ENCODE assay signal across 1 cellular context in the genomic region with DNA sequence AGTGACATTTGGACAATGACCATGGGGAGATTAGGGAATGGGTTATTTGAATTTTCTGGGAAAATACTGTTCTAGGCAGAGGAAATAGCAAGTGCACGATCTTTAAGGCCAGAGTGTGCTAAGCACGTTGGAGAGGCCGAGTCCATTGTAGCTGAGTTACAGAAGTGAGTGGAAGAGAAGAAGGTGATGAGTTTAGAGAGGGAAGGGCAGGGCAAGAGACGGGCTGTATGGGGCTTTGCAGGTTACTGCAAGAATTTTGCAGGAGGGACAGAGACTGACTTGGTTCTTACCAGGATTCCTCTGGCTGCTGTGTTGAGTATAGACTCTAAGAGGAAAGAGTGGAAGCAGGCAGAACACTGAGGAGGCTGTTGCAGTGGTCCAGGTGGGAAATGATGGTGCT.
TF ChIP-seq lines count a peak whose summit lies in the region.

No MANE protein-coding gene starts in this region.

TF ChIP-seq in GM23338, 12 proteins besides CTCF, POLR2A, EP300 and RAD21 (continued from another document):
- TF ChIP-seq, protein P1, sequence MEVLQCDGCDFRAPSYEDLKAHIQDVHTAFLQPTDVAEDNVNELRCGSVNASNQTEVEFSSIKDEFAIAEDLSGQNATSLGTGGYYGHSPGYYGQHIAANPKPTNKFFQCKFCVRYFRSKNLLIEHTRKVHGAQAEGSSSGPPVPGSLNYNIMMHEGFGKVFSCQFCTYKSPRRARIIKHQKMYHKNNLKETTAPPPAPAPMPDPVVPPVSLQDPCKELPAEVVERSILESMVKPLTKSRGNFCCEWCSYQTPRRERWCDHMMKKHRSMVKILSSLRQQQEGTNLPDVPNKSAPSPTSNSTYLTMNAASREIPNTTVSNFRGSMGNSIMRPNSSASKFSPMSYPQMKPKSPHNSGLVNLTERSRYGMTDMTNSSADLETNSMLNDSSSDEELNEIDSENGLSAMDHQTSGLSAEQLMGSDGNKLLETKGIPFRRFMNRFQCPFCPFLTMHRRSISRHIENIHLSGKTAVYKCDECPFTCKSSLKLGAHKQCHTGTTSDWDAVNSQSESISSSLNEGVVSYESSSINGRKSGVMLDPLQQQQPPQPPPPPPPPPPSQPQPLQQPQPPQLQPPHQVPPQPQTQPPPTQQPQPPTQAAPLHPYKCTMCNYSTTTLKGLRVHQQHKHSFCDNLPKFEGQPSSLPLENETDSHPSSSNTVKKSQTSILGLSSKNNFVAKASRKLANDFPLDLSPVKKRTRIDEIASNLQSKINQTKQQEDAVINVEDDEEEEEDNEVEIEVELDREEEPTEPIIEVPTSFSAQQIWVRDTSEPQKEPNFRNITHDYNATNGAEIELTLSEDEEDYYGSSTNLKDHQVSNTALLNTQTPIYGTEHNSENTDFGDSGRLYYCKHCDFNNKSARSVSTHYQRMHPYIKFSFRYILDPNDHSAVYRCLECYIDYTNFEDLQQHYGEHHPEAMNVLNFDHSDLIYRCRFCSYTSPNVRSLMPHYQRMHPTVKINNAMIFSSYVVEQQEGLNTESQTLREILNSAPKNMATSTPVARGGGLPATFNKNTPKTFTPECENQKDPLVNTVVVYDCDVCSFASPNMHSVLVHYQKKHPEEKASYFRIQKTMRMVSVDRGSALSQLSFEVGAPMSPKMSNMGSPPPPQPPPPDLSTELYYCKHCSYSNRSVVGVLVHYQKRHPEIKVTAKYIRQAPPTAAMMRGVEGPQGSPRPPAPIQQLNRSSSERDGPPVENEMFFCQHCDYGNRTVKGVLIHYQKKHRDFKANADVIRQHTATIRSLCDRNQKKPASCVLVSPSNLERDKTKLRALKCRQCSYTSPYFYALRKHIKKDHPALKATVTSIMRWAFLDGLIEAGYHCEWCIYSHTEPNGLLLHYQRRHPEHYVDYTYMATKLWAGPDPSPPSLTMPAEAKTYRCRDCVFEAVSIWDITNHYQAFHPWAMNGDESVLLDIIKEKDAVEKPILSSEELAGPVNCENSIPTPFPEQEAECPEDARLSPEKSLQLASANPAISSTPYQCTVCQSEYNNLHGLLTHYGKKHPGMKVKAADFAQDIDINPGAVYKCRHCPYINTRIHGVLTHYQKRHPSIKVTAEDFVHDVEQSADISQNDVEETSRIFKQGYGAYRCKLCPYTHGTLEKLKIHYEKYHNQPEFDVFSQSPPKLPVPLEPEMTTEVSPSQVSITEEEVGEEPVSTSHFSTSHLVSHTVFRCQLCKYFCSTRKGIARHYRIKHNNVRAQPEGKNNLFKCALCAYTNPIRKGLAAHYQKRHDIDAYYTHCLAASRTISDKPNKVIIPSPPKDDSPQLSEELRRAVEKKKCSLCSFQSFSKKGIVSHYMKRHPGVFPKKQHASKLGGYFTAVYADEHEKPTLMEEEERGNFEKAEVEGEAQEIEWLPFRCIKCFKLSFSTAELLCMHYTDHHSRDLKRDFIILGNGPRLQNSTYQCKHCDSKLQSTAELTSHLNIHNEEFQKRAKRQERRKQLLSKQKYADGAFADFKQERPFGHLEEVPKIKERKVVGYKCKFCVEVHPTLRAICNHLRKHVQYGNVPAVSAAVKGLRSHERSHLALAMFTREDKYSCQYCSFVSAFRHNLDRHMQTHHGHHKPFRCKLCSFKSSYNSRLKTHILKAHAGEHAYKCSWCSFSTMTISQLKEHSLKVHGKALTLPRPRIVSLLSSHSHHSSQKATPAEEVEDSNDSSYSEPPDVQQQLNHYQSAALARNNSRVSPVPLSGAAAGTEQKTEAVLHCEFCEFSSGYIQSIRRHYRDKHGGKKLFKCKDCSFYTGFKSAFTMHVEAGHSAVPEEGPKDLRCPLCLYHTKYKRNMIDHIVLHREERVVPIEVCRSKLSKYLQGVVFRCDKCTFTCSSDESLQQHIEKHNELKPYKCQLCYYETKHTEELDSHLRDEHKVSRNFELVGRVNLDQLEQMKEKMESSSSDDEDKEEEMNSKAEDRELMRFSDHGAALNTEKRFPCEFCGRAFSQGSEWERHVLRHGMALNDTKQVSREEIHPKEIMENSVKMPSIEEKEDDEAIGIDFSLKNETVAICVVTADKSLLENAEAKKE (CRISPR knock-in tag; IDR thresholded peaks at IDR 0.05) = no peak
- TF ChIP-seq CREB1 (CRISPR knock-in tag; IDR thresholded peaks at IDR 0.05; ENCODE audit: low read depth) (no peak), NANOG (IDR thresholded peaks at IDR 0.05; ENCODE audit: borderline replicate concordance) (no peak), ETS1 (IDR thresholded peaks at IDR 0.05) (no peak)
